Comparison of ENCODE assay signal across 11 cellular contexts in the genomic region with DNA sequence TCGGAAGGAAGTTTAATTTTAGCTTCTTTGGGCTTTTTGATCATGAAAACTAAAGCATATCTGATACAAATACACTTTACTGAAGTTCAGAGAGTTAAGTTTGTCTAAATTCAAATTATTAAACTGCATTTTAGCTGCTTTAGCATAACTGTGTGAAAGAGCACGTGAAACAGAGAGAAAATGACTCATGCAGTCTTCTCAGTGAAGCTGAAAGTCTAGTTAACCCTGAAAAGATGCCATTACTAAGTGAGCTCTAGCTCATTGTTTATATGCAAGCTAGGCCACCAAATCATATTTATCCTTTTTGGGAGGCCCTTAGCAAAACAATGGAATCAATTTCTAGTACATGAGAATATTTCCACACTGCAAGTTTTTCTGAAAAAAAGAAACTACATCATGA. TPM values are rescaled to one million over a fixed set of nuclear protein-coding genes. Genes with fewer than 3 reads are reported as not detected.
DNase-seq lines count a peak whose midpoint lies in the region; ATAC-seq and TF ChIP-seq lines count a peak whose summit lies in the region.
"Had no signal": no experiment of that assay in that cellular context is flagged by ENCODE, and none has a peak within 500 bp of the region (broad histone marks: within the 10 kb centered on the region; RNA-seq: fewer than 3 reads in every experiment).

No MANE protein-coding gene starts in this region.

- H3K4me1 ChIP-seq in breast epithelium = no peaks in the 10 kb centered on the region
- H3K4me1 ChIP-seq in naive thymus-derived CD4-positive, alpha-beta T cell (ENCODE audit: control insufficient read depth in 2 of 2, insufficient read depth in 2 of 2, low read length in 2 of 2) = no peaks in the 10 kb centered on the region
- H3K4me1 ChIP-seq: colonic mucosa, lower lobe of right lung had no signal

- H3K27ac Mint-ChIP-seq in MCF 10A (ENCODE audit: low read depth, unreplicated experiment) (peak overlapping the region; percentile 39), chondrocyte (ENCODE audit: unreplicated experiment) (peak overlapping the region; percentile 77)
- peak overlapping the region in 2 of 9 donors; percentile 3 to 17 for H3K27ac Mint-ChIP-seq in naive thymus-derived CD4-positive, alpha-beta T cell

- H3K4me1 Mint-ChIP-seq in MCF 10A (ENCODE audit: insufficient read depth, unreplicated experiment) (peaks cover 25% of the 10 kb centered on the region), chondrocyte (ENCODE audit: low read depth) (peaks cover 22% of the 10 kb centered on the region)
- H3K4me1 Mint-ChIP-seq in naive thymus-derived CD4-positive, alpha-beta T cell = peaks cover 0 to 16% (median 0%) of the 10 kb centered on the region in 7 donors

- BruUV-seq in MCF 10A (replicated peaks; lab: Mats Ljungman, UMichigan) = no TSS peak

- POLR2A ChIA-PET in MCF 10A (lab: Yijun Ruan, JAX) = interaction anchor here (0.6 to 3.4 kb wide), 12 partner anchors 13 to 557 kb away, joined by 3 to 54 read pairs (median 4); a partner anchor contains a TSS
- POLR2A ChIA-PET in naive thymus-derived CD4-positive, alpha-beta T cell (lab: Charles Lee) = no interaction called here

- intact Hi-C loops in MCF 10A (cut with micrococcal nuclease) = loop anchor here (2.0 kb wide), 2 partner anchors 133 to 383 kb away; no protein-coding TSS in a partner anchor
- intact Hi-C loops in breast epithelium (cut with DNase I; ENCODE audit: low total_unique reads) = no loop called here
- intact Hi-C loops in naive thymus-derived CD4-positive, alpha-beta T cell (cut with micrococcal nuclease) = loop anchor here (2.0 to 10.0 kb wide), 2 partner anchors 131 to 139 kb away; no protein-coding TSS in a partner anchor

- H3K27me3 ChIP-seq in breast epithelium = no peaks in the 10 kb centered on the region
- H3K27me3 ChIP-seq in naive thymus-derived CD4-positive, alpha-beta T cell (ENCODE audit: control insufficient read depth in 2 of 2, insufficient read depth in 2 of 2, low read length in 2 of 2) = no peaks in the 10 kb centered on the region
- H3K27me3 ChIP-seq: colonic mucosa had no signal

- H3K27ac ChIP-seq in breast epithelium = no peak overlapping the region
- no peak overlapping the region for H3K27ac ChIP-seq in naive thymus-derived CD4-positive, alpha-beta T cell (ENCODE audit: low read depth, low read length)
- H3K27ac ChIP-seq: colonic mucosa, lower lobe of right lung had no signal

- H3K27me3 Mint-ChIP-seq in MCF 10A (ENCODE audit: insufficient read depth, unreplicated experiment) = no peaks in the 10 kb centered on the region
- peaks cover 10% of the 10 kb centered on the region for H3K27me3 Mint-ChIP-seq in chondrocyte (ENCODE audit: low read depth)
- H3K27me3 Mint-ChIP-seq in naive thymus-derived CD4-positive, alpha-beta T cell = peaks cover 4 to 8% (median 5%) of the 10 kb centered on the region in 5 donors

- no peaks in the 10 kb centered on the region for H3K9me3 ChIP-seq in breast epithelium
- H3K9me3 ChIP-seq in naive thymus-derived CD4-positive, alpha-beta T cell (ENCODE audit: control insufficient read depth in 2 of 3, low read length in 3 of 3) = no peaks in the 10 kb centered on the region
- H3K9me3 ChIP-seq: colonic mucosa, lower lobe of right lung had no signal

- H3K36me3 Mint-ChIP-seq in MCF 10A (ENCODE audit: insufficient read depth, unreplicated experiment) = no peaks in the 10 kb centered on the region
- H3K36me3 Mint-ChIP-seq in chondrocyte (ENCODE audit: low read depth) = no peaks in the 10 kb centered on the region
- H3K36me3 Mint-ChIP-seq in naive thymus-derived CD4-positive, alpha-beta T cell = no peaks in the 10 kb centered on the region

- CTCF ChIA-PET in MCF 10A (lab: Yijun Ruan, JAX) = interaction anchor here (0.6 to 6.4 kb wide), 19 partner anchors 8 to 384 kb away, joined by 3 to 151 read pairs (median 4); a partner anchor contains a TSS
- CTCF ChIA-PET in naive thymus-derived CD4-positive, alpha-beta T cell (lab: Charles Lee) = interaction anchor here (0.6 to 7.4 kb wide), 7 partner anchors 10 to 1257 kb away, joined by 3 to 88 read pairs (median 5); a partner anchor contains a TSS

- TF ChIP-seq POLR2A in breast epithelium (IDR thresholded peaks at IDR 0.05) = no peak

- ATAC-seq in HG03108 (IDR thresholded peaks at IDR 0.05; ENCODE audit: unreplicated experiment) = peak; percentile 62
- no peak for ATAC-seq in HG03025 (IDR thresholded peaks at IDR 0.05; ENCODE audit: low FRiP score, unreplicated experiment)
- no peak for ATAC-seq in naive thymus-derived CD4-positive, alpha-beta T cell
- ATAC-seq: lower lobe of right lung had no signal

- no peaks in the 10 kb centered on the region for H3K36me3 ChIP-seq in breast epithelium
- no peaks in the 10 kb centered on the region for H3K36me3 ChIP-seq in naive thymus-derived CD4-positive, alpha-beta T cell (ENCODE audit: control insufficient read depth in 2 of 3, insufficient read depth in 3 of 3, low read length in 3 of 3)
- H3K36me3 ChIP-seq: colonic mucosa, lower lobe of right lung had no signal

- TF ChIP-seq CTCF in MCF 10A (IDR thresholded peaks at IDR 0.05; ENCODE audit: unreplicated experiment) (no peak), breast epithelium (IDR thresholded peaks at IDR 0.05) (no peak), chondrocyte (IDR thresholded peaks at IDR 0.05) (no peak)

- no peak overlapping the region for H3K4me3 ChIP-seq in breast epithelium
- no peak overlapping the region for H3K4me3 ChIP-seq in naive thymus-derived CD4-positive, alpha-beta T cell (ENCODE audit: low read length)
- H3K4me3 ChIP-seq: colonic mucosa, lower lobe of right lung had no signal

- peak; percentile 39 for DNase-seq in MCF 10A (ENCODE audit: unreplicated experiment)
- DNase-seq in breast epithelium (ENCODE audit: low spot score in 2 of 2) = no peak
- DNase-seq in chondrocyte (ENCODE audit: low spot score) = no peak
- peak; percentile 54 for DNase-seq in stromal cell of bone marrow (ENCODE audit: low read depth)
- no peak for DNase-seq in SHP77 treated with DMSO at 0.1 percent for 48 hours (lab: John Stamatoyannopoulos, UW)
- no peak for DNase-seq in naive thymus-derived CD4-positive, alpha-beta T cell
- DNase-seq: activated CD4-positive, alpha-beta T cell treated with anti-CD3 and anti-CD28 coated beads, Interleukin-2, amount 50 U/mL, for 1 hour; colonic mucosa; lower lobe of right lung had no signal

- H3K4me3 Mint-ChIP-seq in MCF 10A (ENCODE audit: unreplicated experiment) = no peak overlapping the region
- H3K4me3 Mint-ChIP-seq in chondrocyte (ENCODE audit: unreplicated experiment) = no peak overlapping the region
- H3K4me3 Mint-ChIP-seq in naive thymus-derived CD4-positive, alpha-beta T cell = no peak overlapping the region

- H3K9me3 Mint-ChIP-seq in MCF 10A (ENCODE audit: unreplicated experiment) (no peaks in the 10 kb centered on the region), chondrocyte (ENCODE audit: low read depth) (no peaks in the 10 kb centered on the region)
- H3K9me3 Mint-ChIP-seq in naive thymus-derived CD4-positive, alpha-beta T cell = no peaks in the 10 kb centered on the region

RNA-seq across cellular contexts. Expression of a gene that starts 27.6 kb away (rescaled TPM):
- total RNA-seq in MCF 10A (2022) = not detected in 2 replicates
- total RNA-seq in breast epithelium = not detected
- not detected in 3 replicates for total RNA-seq in chondrocyte
- not detected for total RNA-seq in naive thymus-derived CD4-positive, alpha-beta T cell
- polyA plus RNA-seq in naive thymus-derived CD4-positive, alpha-beta T cell = not detected
- total RNA-seq: colonic mucosa, lower lobe of right lung had no signal

RNA-seq across cellular contexts. Expression of a gene that starts 57.3 kb away (rescaled TPM):
- total RNA-seq in MCF 10A (2022) = 54.6 and 58.3 TPM in 2 replicates
- 10 to 100 TPM; 61.0 to 95.6 (median 62.6) TPM for total RNA-seq in breast epithelium
- total RNA-seq in chondrocyte = 43.5 to 46.6 TPM (median 45.2 TPM) in 3 replicates
- 100 to 1,000 TPM in 3 of 5 experiments, 10 to 100 TPM in 2; 78.7 to 117 (median 111) TPM for total RNA-seq in naive thymus-derived CD4-positive, alpha-beta T cell
- polyA plus RNA-seq in naive thymus-derived CD4-positive, alpha-beta T cell = 10 to 100 TPM; 11.4 to 12.8 TPM

Comparison
In these comparisons a context has a peak if more than half of its experiments do, and no peak if none do; other contexts are left out.
1. DNase-seq: peak in MCF 10A (single experiment) and stromal cell of bone marrow (single experiment); none in breast epithelium (0 of 2), chondrocyte (single experiment), SHP77 treated with DMSO at 0.1 percent for 48 hours (single experiment) and naive thymus-derived CD4-positive, alpha-beta T cell (0 of 9).